19 cellular contexts compared by ENCODE assay signal in genomic region chr12:110337912-110338710, GRCh38. TPM values are rescaled to one million over a fixed set of nuclear protein-coding genes. Genes with fewer than 3 reads are reported as not detected.
A peak's percentile ranks its signal among the peaks of the same experiment; 100 is the strongest.
DNase-seq lines count a peak whose midpoint lies in the region; ATAC-seq and TF ChIP-seq lines count a peak whose summit lies in the region.
"Had no signal": no experiment of that assay in that cellular context is flagged by ENCODE, and none has a peak within 500 bp of the region (broad histone marks: within the 10 kb centered on the region; RNA-seq: fewer than 3 reads in every experiment).

No MANE protein-coding gene starts in this region.

- no peaks in the 10 kb centered on the region for H3K9me3 ChIP-seq in OCI-LY1 (ENCODE audit: low read length)
- H3K9me3 ChIP-seq in transverse colon = no peaks in the 10 kb centered on the region
- H3K9me3 ChIP-seq: heart right ventricle, MG63 had no signal

- H4K20me1 ChIP-seq in OCI-LY1 (ENCODE audit: insufficient read depth, low read length) = no peaks in the 10 kb centered on the region

- H3K27ac ChIP-seq in OCI-LY1 (ENCODE audit: low read depth, low read length, poor library complexity, severe bottlenecking) (peak overlapping the region; percentile 32), epithelial cell of prostate (peak overlapping the region; percentile 94), transverse colon (peak overlapping the region; percentile 18 to 45 (median 28))

- no peak for TF ChIP-seq CTCF in OCI-LY1 (IDR thresholded peaks at IDR 0.05; ENCODE audit: low read length)
- TF ChIP-seq CTCF in transverse colon (IDR thresholded peaks at IDR 0.05) = no peak
- no peak for TF ChIP-seq CTCF in GM20000 (IDR thresholded peaks at IDR 0.05; ENCODE audit: extremely low read depth, missing control alignments)

- H3K9me2 ChIP-seq in OCI-LY1 (ENCODE audit: low read depth, low read length) = no peaks in the 10 kb centered on the region

- no peak for ATAC-seq in activated naive CD8-positive, alpha-beta T cell treated with anti-CD3 and anti-CD28 coated beads, Interleukin-2, amount 10 ng/mL, durations not matched to agents 7 days and 5 days (ENCODE audit: low read depth)
- no peak for ATAC-seq in activated naive CD8-positive, alpha-beta T cell treated with anti-CD3 and anti-CD28 coated beads, Interleukin-2, amount 50 U/mL, for 24 hours
- no peak for ATAC-seq in HG03025 (IDR thresholded peaks at IDR 0.05; ENCODE audit: low FRiP score, unreplicated experiment)
- no peak for ATAC-seq in HG03442 (IDR thresholded peaks at IDR 0.05; ENCODE audit: unreplicated experiment)

- H3K4me2 ChIP-seq in OCI-LY1 (ENCODE audit: low read length) = no peak overlapping the region

- intact Hi-C loops in transverse colon (cut with DNase I; ENCODE audit: low total_unique reads) = no loop called here

- H3K36me3 ChIP-seq in OCI-LY1 (ENCODE audit: insufficient read depth, low read length) = peaks cover 99% of the 10 kb centered on the region
- H3K36me3 ChIP-seq in transverse colon = peaks cover 0 to 80% (median 39%) of the 10 kb centered on the region in 4 donors

- H3K4me3 Mint-ChIP-seq in activated naive CD8-positive, alpha-beta T cell treated with anti-CD3 and anti-CD28 coated beads, Interleukin-2, amount 10 ng/mL, durations not matched to agents 7 days and 5 days = no peak overlapping the region
- H3K4me3 Mint-ChIP-seq in activated naive CD8-positive, alpha-beta T cell treated with anti-CD3 and anti-CD28 coated beads, Interleukin-2, amount 50 U/mL, for 24 hours = no peak overlapping the region
- H3K4me3 Mint-ChIP-seq: activated CD4-positive, alpha-beta memory T cell treated with anti-CD3 and anti-CD28 coated beads, Interleukin-2, amount 10 ng/mL, durations not matched to agents 7 days and 5 days; activated T-helper 1 cell treated with anti-CD3 and anti-CD28 coated beads, Interleukin-12 subunit alpha, Interleukin-12 subunit beta, Interleukin-2, Interleukin-4 antibody, amounts not matched to agents 30 ng/mL and 10 ng/mL and 1 ng/mL, durations not matched to agents 14 hours and 24 hours and 36 hours; immature natural killer cell; naive thymus-derived CD4-positive, alpha-beta T cell had no signal

- POLR2A ChIA-PET in activated naive CD8-positive, alpha-beta T cell treated with anti-CD3 and anti-CD28 coated beads, Interleukin-2, amount 10 ng/mL, durations not matched to agents 7 days and 5 days (lab: Charles Lee) = no interaction called here

- H3K9ac ChIP-seq in OCI-LY1 (ENCODE audit: low read length) = no peak overlapping the region

- H3K9me3 Mint-ChIP-seq in activated naive CD8-positive, alpha-beta T cell treated with anti-CD3 and anti-CD28 coated beads, Interleukin-2, amount 10 ng/mL, durations not matched to agents 7 days and 5 days = no peaks in the 10 kb centered on the region
- no peaks in the 10 kb centered on the region for H3K9me3 Mint-ChIP-seq in activated naive CD8-positive, alpha-beta T cell treated with anti-CD3 and anti-CD28 coated beads, Interleukin-2, amount 50 U/mL, for 24 hours
- H3K9me3 Mint-ChIP-seq: activated CD4-positive, alpha-beta memory T cell treated with anti-CD3 and anti-CD28 coated beads, Interleukin-2, amount 10 ng/mL, durations not matched to agents 7 days and 5 days; activated T-helper 1 cell treated with anti-CD3 and anti-CD28 coated beads, Interleukin-12 subunit alpha, Interleukin-12 subunit beta, Interleukin-2, Interleukin-4 antibody, amounts not matched to agents 30 ng/mL and 10 ng/mL and 1 ng/mL, durations not matched to agents 14 hours and 24 hours and 36 hours; immature natural killer cell; naive thymus-derived CD4-positive, alpha-beta T cell had no signal

- no peaks in the 10 kb centered on the region for H3K79me2 ChIP-seq in OCI-LY1 (ENCODE audit: insufficient read depth, low read length)

- no peak overlapping the region for H2AFZ ChIP-seq in OCI-LY1 (ENCODE audit: low read length)

- no peak for TF ChIP-seq POLR2A in transverse colon (IDR thresholded peaks at IDR 0.05)

- peaks cover 35% of the 10 kb centered on the region for H3K36me3 Mint-ChIP-seq in activated naive CD8-positive, alpha-beta T cell treated with anti-CD3 and anti-CD28 coated beads, Interleukin-2, amount 10 ng/mL, durations not matched to agents 7 days and 5 days
- peaks cover 82% of the 10 kb centered on the region for H3K36me3 Mint-ChIP-seq in activated naive CD8-positive, alpha-beta T cell treated with anti-CD3 and anti-CD28 coated beads, Interleukin-2, amount 50 U/mL, for 24 hours (ENCODE audit: low read depth)

- H3K27me3 ChIP-seq in OCI-LY1 (ENCODE audit: insufficient read depth, low read length) (no peaks in the 10 kb centered on the region), transverse colon (no peaks in the 10 kb centered on the region)
- H3K27me3 ChIP-seq: heart right ventricle, MG63 had no signal

- no peak for TF ChIP-seq EP300 in transverse colon (IDR thresholded peaks at IDR 0.05; ENCODE audit: low read depth)

- no peak for DNase-seq in activated naive CD8-positive, alpha-beta T cell treated with anti-CD3 and anti-CD28 coated beads, Interleukin-2, amount 10 ng/mL, durations not matched to agents 7 days and 5 days
- DNase-seq in activated naive CD8-positive, alpha-beta T cell treated with anti-CD3 and anti-CD28 coated beads, Interleukin-2, amount 50 U/mL, for 24 hours = no peak
- DNase-seq in epithelial cell of prostate (ENCODE audit: low read depth, low spot score) (no peak), transverse colon (no peak), GM20000 (ENCODE audit: low spot score) (no peak)
- DNase-seq: activated CD4-positive, alpha-beta memory T cell treated with anti-CD3 and anti-CD28 coated beads, Interleukin-2, amount 10 ng/mL, durations not matched to agents 7 days and 5 days; effector CD8-positive, alpha-beta T cell; heart right ventricle; immature natural killer cell; MG63; naive thymus-derived CD4-positive, alpha-beta T cell; NCI-H446; small intestine; stimulated activated CD4-positive, alpha-beta T cell treated with anti-CD3 and anti-CD28 coated beads, Interleukin-4, amount 100 ng/mL, for 24 hours had no signal

- 91 to 95% methylated on average over 9 to 11 of the region's 11 CpGs for WGBS in transverse colon (ENCODE audit: low coverage in 1 of 2), 2 donors

- H3F3A ChIP-seq in OCI-LY1 (ENCODE audit: insufficient read depth, low read length) = no peaks in the 10 kb centered on the region

- peak overlapping the region; percentile 13 for H3K27ac Mint-ChIP-seq in activated naive CD8-positive, alpha-beta T cell treated with anti-CD3 and anti-CD28 coated beads, Interleukin-2, amount 10 ng/mL, durations not matched to agents 7 days and 5 days
- no peak overlapping the region for H3K27ac Mint-ChIP-seq in activated naive CD8-positive, alpha-beta T cell treated with anti-CD3 and anti-CD28 coated beads, Interleukin-2, amount 50 U/mL, for 24 hours
- H3K27ac Mint-ChIP-seq: activated CD4-positive, alpha-beta memory T cell treated with anti-CD3 and anti-CD28 coated beads, Interleukin-2, amount 10 ng/mL, durations not matched to agents 7 days and 5 days; activated T-helper 1 cell treated with anti-CD3 and anti-CD28 coated beads, Interleukin-12 subunit alpha, Interleukin-12 subunit beta, Interleukin-2, Interleukin-4 antibody, amounts not matched to agents 30 ng/mL and 10 ng/mL and 1 ng/mL, durations not matched to agents 14 hours and 24 hours and 36 hours had no signal

- H3K4me1 Mint-ChIP-seq in activated naive CD8-positive, alpha-beta T cell treated with anti-CD3 and anti-CD28 coated beads, Interleukin-2, amount 10 ng/mL, durations not matched to agents 7 days and 5 days = peaks cover 3% of the 10 kb centered on the region
- no peaks in the 10 kb centered on the region for H3K4me1 Mint-ChIP-seq in activated naive CD8-positive, alpha-beta T cell treated with anti-CD3 and anti-CD28 coated beads, Interleukin-2, amount 50 U/mL, for 24 hours
- H3K4me1 Mint-ChIP-seq: activated CD4-positive, alpha-beta memory T cell treated with anti-CD3 and anti-CD28 coated beads, Interleukin-2, amount 10 ng/mL, durations not matched to agents 7 days and 5 days had no signal

- no peaks in the 10 kb centered on the region for H3K27me3 Mint-ChIP-seq in activated naive CD8-positive, alpha-beta T cell treated with anti-CD3 and anti-CD28 coated beads, Interleukin-2, amount 10 ng/mL, durations not matched to agents 7 days and 5 days
- H3K27me3 Mint-ChIP-seq in activated naive CD8-positive, alpha-beta T cell treated with anti-CD3 and anti-CD28 coated beads, Interleukin-2, amount 50 U/mL, for 24 hours = no peaks in the 10 kb centered on the region
- H3K27me3 Mint-ChIP-seq: activated CD4-positive, alpha-beta memory T cell treated with anti-CD3 and anti-CD28 coated beads, Interleukin-2, amount 10 ng/mL, durations not matched to agents 7 days and 5 days; naive thymus-derived CD4-positive, alpha-beta T cell had no signal

- in situ Hi-C loops in transverse colon (cut with MboI; ENCODE audit: low pct_ligation_motif_present in 1 of 4, low pct_unique_long_range_greater_than_20kb in 1 of 4, low sequenced_read_pairs in 3 of 4) = no loop called here

- H3K4me3 ChIP-seq in OCI-LY1 (ENCODE audit: low read depth, low read length, poor library complexity, severe bottlenecking) (no peak overlapping the region), transverse colon (no peak overlapping the region)
- H3K4me3 ChIP-seq: heart right ventricle, lung, MG63 had no signal

- H3K4me1 ChIP-seq in OCI-LY1 (ENCODE audit: insufficient read depth, low read length, severe bottlenecking) (no peaks in the 10 kb centered on the region), transverse colon (peaks cover 0 to 15% (median 7%) of the 10 kb centered on the region in 4 donors)

RNA-seq across cellular contexts. Expression of gene ATP2A2, which starts 57.1 kb away (rescaled TPM):
- total RNA-seq in activated naive CD8-positive, alpha-beta T cell treated with anti-CD3 and anti-CD28 coated beads, Interleukin-2, amount 10 ng/mL, durations not matched to agents 7 days and 5 days = 10 to 100 TPM; 96.1 to 100.0 TPM
- 100 to 1,000 TPM; 128 to 185 (median 178) TPM for total RNA-seq in transverse colon

Comparison
In these comparisons a context has a peak if more than half of its experiments do, and no peak if none do; other contexts are left out.
1. H3K27ac ChIP-seq: peak in every context shown above with its lines; median percentile 94 in epithelial cell of prostate; 32 in OCI-LY1; 28 in transverse colon.